In the genomic region with DNA sequence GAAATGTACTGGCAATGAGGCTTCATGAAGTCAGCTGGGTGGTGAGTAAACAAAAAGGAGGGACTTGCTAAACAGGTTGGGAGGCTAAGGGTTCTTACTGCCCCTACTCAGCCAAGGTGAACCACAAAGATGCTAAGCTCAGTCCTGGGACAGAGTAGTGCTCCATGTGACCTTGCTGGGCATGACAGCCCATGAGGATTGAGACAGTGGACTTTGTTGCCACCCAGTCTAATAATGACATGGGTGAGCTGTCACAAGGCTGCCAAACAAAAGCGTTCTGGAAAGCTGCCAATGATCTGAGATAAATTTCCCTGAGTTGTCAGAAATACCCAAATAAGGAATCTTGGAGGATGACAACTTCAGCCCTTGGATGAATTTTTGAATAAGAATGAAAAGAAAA, we compare ENCODE assay signal across 12 cellular contexts.
DNase-seq lines count a peak whose midpoint lies in the region; ATAC-seq, FAIRE-seq and TF ChIP-seq lines count a peak whose summit lies in the region.
"Had no signal": no experiment of that assay in that cellular context is flagged by ENCODE, and none has a peak within 500 bp of the region (broad histone marks: within the 10 kb centered on the region; RNA-seq: fewer than 3 reads in every experiment).

No MANE protein-coding gene starts in this region.

- no peaks in the 10 kb centered on the region for H3K79me2 ChIP-seq in K562 (ENCODE audit: control insufficient read depth, insufficient read depth, low read length)

- TF ChIP-seq POLR2A in K562 (conservative IDR thresholded peaks at IDR 0.05), result no peak

- WGBS in K562 (ENCODE audit: insufficient coverage, low coverage, missing lambda C conversion rate), result 14% methylated on average over 1 of the region's 1 CpG

- no peaks in the 10 kb centered on the region for H3K27me3 Mint-ChIP-seq in Calu3 (ENCODE audit: unreplicated experiment)
- H3K27me3 Mint-ChIP-seq in activated T-cell treated with anti-CD3 and anti-CD28 coated beads, Interleukin-2, amount 50 U/mL, for 24 hours, result no peaks in the 10 kb centered on the region
- H3K27me3 Mint-ChIP-seq: activated naive CD4-positive, alpha-beta T cell treated with anti-CD3 and anti-CD28 coated beads, Interleukin-2, amount 50 U/mL, for 24 hours had no signal

- no peak overlapping the region for H3K4me3 Mint-ChIP-seq in Calu3 (ENCODE audit: low read depth, unreplicated experiment)
- no peak overlapping the region for H3K4me3 Mint-ChIP-seq in activated T-cell treated with anti-CD3 and anti-CD28 coated beads, Interleukin-2, amount 50 U/mL, for 24 hours
- no peak overlapping the region for H3K4me3 Mint-ChIP-seq in stimulated activated effector memory CD8-positive, alpha-beta T cell treated with anti-CD3 and anti-CD28 coated beads, Interleukin-12 subunit alpha, Interleukin-12 subunit beta, amount 100 ng/mL, for 72 hours
- H3K4me3 Mint-ChIP-seq: activated naive CD4-positive, alpha-beta T cell treated with anti-CD3 and anti-CD28 coated beads, Interleukin-2, amount 50 U/mL, for 24 hours had no signal

- intact Hi-C loops in Calu3 (cut with micrococcal nuclease; ENCODE audit: unreplicated experiment), result no loop called here
- intact Hi-C loops in K562 (cut with micrococcal nuclease), result no loop called here
- intact Hi-C loops in left lung (cut with DNase I), result no loop called here

- peaks cover 3 to 9% of the 10 kb centered on the region in 2 experiments; a peak in 3 of 5 replicates for H3K4me1 ChIP-seq in K562 (replicated peaks in 1 of 2; ENCODE audit: control insufficient read depth in 2 of 2, insufficient read depth in 2 of 2, low read length in 2 of 2)
- H3K4me1 ChIP-seq in left lung, result no peaks in the 10 kb centered on the region

- in situ Hi-C loops in K562 (cut with MboI), result no loop called here

- no peak for TF ChIP-seq RAD21 in K562 (CRISPR knock-in tag; conservative IDR thresholded peaks at IDR 0.05 in 1 of 2, IDR thresholded peaks at IDR 0.05 in 1 of 2)

- ATAC-seq in K562 (no peak), left lung (peak; percentile 69)
- ATAC-seq in stimulated activated effector memory CD8-positive, alpha-beta T cell treated with anti-CD3 and anti-CD28 coated beads, Interleukin-12 subunit alpha, Interleukin-12 subunit beta, amount 100 ng/mL, for 72 hours, result no peak
- ATAC-seq: stimulated activated naive CD8-positive, alpha-beta T cell treated with anti-CD3 and anti-CD28 coated beads, Interleukin-15, Interleukin-2, amounts not matched to agents 100 U/mL and 50 U/mL, for 24 hours had no signal

- POLR2A ChIA-PET in K562 (lab: Yijun Ruan, JAX), result interaction anchor here (1.3 to 1.8 kb wide), 3 partner anchors 9 to 407 kb away, joined by 4 to 6 read pairs (median 4); no protein-coding TSS in a partner anchor

- H3K9me3 Mint-ChIP-seq in Calu3 (ENCODE audit: low read depth, unreplicated experiment), result no peaks in the 10 kb centered on the region
- H3K9me3 Mint-ChIP-seq in activated T-cell treated with anti-CD3 and anti-CD28 coated beads, Interleukin-2, amount 50 U/mL, for 24 hours, result no peaks in the 10 kb centered on the region
- no peaks in the 10 kb centered on the region for H3K9me3 Mint-ChIP-seq in stimulated activated effector memory CD8-positive, alpha-beta T cell treated with anti-CD3 and anti-CD28 coated beads, Interleukin-12 subunit alpha, Interleukin-12 subunit beta, amount 100 ng/mL, for 72 hours
- H3K9me3 Mint-ChIP-seq: activated naive CD4-positive, alpha-beta T cell treated with anti-CD3 and anti-CD28 coated beads, Interleukin-2, amount 50 U/mL, for 24 hours had no signal

- peak; percentile 63 for DNase-seq in Calu3
- DNase-seq in NCI-H1105 treated with DMSO at 0.1 percent for 48 hours (lab: John Stamatoyannopoulos, UW), result peak; percentile 82
- no peak for DNase-seq in K562 (ENCODE audit: extremely low read depth in 1 of 4, low spot score in 3 of 4)
- DNase-seq in left lung, result no peak
- no peak for DNase-seq in stimulated activated CD4-positive, alpha-beta T cell treated with anti-CD3 and anti-CD28 coated beads, Interleukin-2, amount 100 ng/mL, for 48 hours
- DNase-seq in activated T-cell treated with anti-CD3 and anti-CD28 coated beads, Interleukin-2, amount 50 U/mL, for 24 hours, result no peak
- DNase-seq in HPDE6-E6E7 (ENCODE audit: extremely low spot score), result no peak
- no peak for DNase-seq in stimulated activated effector memory CD8-positive, alpha-beta T cell treated with anti-CD3 and anti-CD28 coated beads, Interleukin-12 subunit alpha, Interleukin-12 subunit beta, amount 100 ng/mL, for 72 hours (ENCODE audit: low spot score in 2 of 2)
- DNase-seq: kidney; stimulated activated CD4-positive, alpha-beta T cell treated with anti-CD3 and anti-CD28 coated beads, Interleukin-2, amount 100 ng/mL, for 24 hours; stimulated activated naive CD8-positive, alpha-beta T cell treated with anti-CD3 and anti-CD28 coated beads, Interleukin-15, Interleukin-2, amounts not matched to agents 100 U/mL and 50 U/mL, for 24 hours had no signal

- no peak for FAIRE-seq in K562 (lab: Jason Lieb, UNC)
- FAIRE-seq: kidney had no signal

- TF ChIP-seq EP300 in K562 (IDR thresholded peaks at IDR 0.05; ENCODE audit: low read length), result no peak

- H3K4me3 ChIP-seq in K562 (no peak overlapping the region), left lung (no peak overlapping the region)

- peaks cover 35% of the 10 kb centered on the region for H3K36me3 ChIP-seq in K562 (ENCODE audit: control insufficient read depth, insufficient read depth, low read length)
- H3K36me3 ChIP-seq in left lung, result peaks cover 0 to 100% of the 10 kb centered on the region in 2 donors

- H3K9me3 ChIP-seq in K562 (replicated peaks; ENCODE audit: control insufficient read depth, insufficient read depth, low read depth, low read length) (no peaks in the 10 kb centered on the region), left lung (no peaks in the 10 kb centered on the region)

- H3K4me1 Mint-ChIP-seq in Calu3 (ENCODE audit: low read depth, unreplicated experiment), result peaks cover 23% of the 10 kb centered on the region
- no peaks in the 10 kb centered on the region for H3K4me1 Mint-ChIP-seq in activated T-cell treated with anti-CD3 and anti-CD28 coated beads, Interleukin-2, amount 50 U/mL, for 24 hours (ENCODE audit: low read depth)
- H3K4me1 Mint-ChIP-seq in stimulated activated effector memory CD8-positive, alpha-beta T cell treated with anti-CD3 and anti-CD28 coated beads, Interleukin-12 subunit alpha, Interleukin-12 subunit beta, amount 100 ng/mL, for 72 hours, result no peaks in the 10 kb centered on the region
- H3K4me1 Mint-ChIP-seq: activated naive CD4-positive, alpha-beta T cell treated with anti-CD3 and anti-CD28 coated beads, Interleukin-2, amount 50 U/mL, for 24 hours had no signal

- no peak overlapping the region for H2AFZ ChIP-seq in K562 (ENCODE audit: low read depth, low read length)

- no peaks in the 10 kb centered on the region for H3K27me3 ChIP-seq in K562 (ENCODE audit: control insufficient read depth in 2 of 2, insufficient read depth in 2 of 2, low read length in 2 of 2)
- H3K27me3 ChIP-seq in left lung, result no peaks in the 10 kb centered on the region

- H3K4me2 ChIP-seq in K562 (ENCODE audit: insufficient read depth, low read length), result no peak overlapping the region

- no peaks in the 10 kb centered on the region for H4K20me1 ChIP-seq in K562 (replicated peaks; ENCODE audit: control insufficient read depth, insufficient read depth, low read length)

- no peak overlapping the region for H3K9ac ChIP-seq in K562 (ENCODE audit: insufficient read depth in 1 of 2, low read depth in 2 of 2, low read length in 2 of 2)

- H3K9me1 ChIP-seq in K562 (ENCODE audit: control insufficient read depth, insufficient read depth, low read length), result no peaks in the 10 kb centered on the region

- BruUV-seq in Calu3 (replicated peaks; lab: Mats Ljungman, UMichigan) (no TSS peak), K562 (replicated peaks; lab: Mats Ljungman, UMichigan) (no TSS peak)

- CTCF ChIA-PET in Calu3 (lab: Charles Lee) (interaction anchor here (0.9 to 1.3 kb wide), 2 partner anchors 18 to 20 kb away, joined by 3 read pairs; no protein-coding TSS in a partner anchor), K562 (lab: Yijun Ruan, JAX; ENCODE audit: low intra/inter-chr PET ratio) (no interaction called here)

- H3K36me3 Mint-ChIP-seq in Calu3 (ENCODE audit: insufficient read depth, unreplicated experiment), result peaks cover 5% of the 10 kb centered on the region
- peaks cover 74% of the 10 kb centered on the region for H3K36me3 Mint-ChIP-seq in activated T-cell treated with anti-CD3 and anti-CD28 coated beads, Interleukin-2, amount 50 U/mL, for 24 hours (ENCODE audit: low read depth)
- no peaks in the 10 kb centered on the region for H3K36me3 Mint-ChIP-seq in stimulated activated effector memory CD8-positive, alpha-beta T cell treated with anti-CD3 and anti-CD28 coated beads, Interleukin-12 subunit alpha, Interleukin-12 subunit beta, amount 100 ng/mL, for 72 hours

- H3K27ac Mint-ChIP-seq in Calu3 (ENCODE audit: unreplicated experiment), result peak overlapping the region; percentile 66
- no peak overlapping the region for H3K27ac Mint-ChIP-seq in activated T-cell treated with anti-CD3 and anti-CD28 coated beads, Interleukin-2, amount 50 U/mL, for 24 hours
- no peak overlapping the region for H3K27ac Mint-ChIP-seq in stimulated activated effector memory CD8-positive, alpha-beta T cell treated with anti-CD3 and anti-CD28 coated beads, Interleukin-12 subunit alpha, Interleukin-12 subunit beta, amount 100 ng/mL, for 72 hours

- H3K27ac ChIP-seq in K562 (ENCODE audit: extremely low read depth, low read depth, low read length) (no peak overlapping the region), left lung (no peak overlapping the region)

- TF ChIP-seq CTCF in Calu3 (IDR thresholded peaks at IDR 0.05; ENCODE audit: unreplicated experiment) (no peak), K562 (IDR thresholded peaks at IDR 0.05 in 2 of 3, conservative IDR thresholded peaks at IDR 0.05 in 1 of 3; ENCODE audit: insufficient read depth in 2 of 3, low read depth in 1 of 3, low read length in 3 of 3) (no peak), left lung (IDR thresholded peaks at IDR 0.05) (no peak)

TF ChIP-seq in K562, 482 proteins besides CTCF, POLR2A, EP300 and RAD21 (continues in another document):
- TF ChIP-seq PHB (CRISPR knock-in tag; IDR thresholded peaks at IDR 0.05), result no peak
- peak; percentile 17; the same call in 1 of the 2 replicates for TF ChIP-seq ELF2 (CRISPR knock-in tag; IDR thresholded peaks at IDR 0.05)
- TF ChIP-seq SP1 (CRISPR knock-in tag; IDR thresholded peaks at IDR 0.05), result no peak
- TF ChIP-seq, protein P1, sequence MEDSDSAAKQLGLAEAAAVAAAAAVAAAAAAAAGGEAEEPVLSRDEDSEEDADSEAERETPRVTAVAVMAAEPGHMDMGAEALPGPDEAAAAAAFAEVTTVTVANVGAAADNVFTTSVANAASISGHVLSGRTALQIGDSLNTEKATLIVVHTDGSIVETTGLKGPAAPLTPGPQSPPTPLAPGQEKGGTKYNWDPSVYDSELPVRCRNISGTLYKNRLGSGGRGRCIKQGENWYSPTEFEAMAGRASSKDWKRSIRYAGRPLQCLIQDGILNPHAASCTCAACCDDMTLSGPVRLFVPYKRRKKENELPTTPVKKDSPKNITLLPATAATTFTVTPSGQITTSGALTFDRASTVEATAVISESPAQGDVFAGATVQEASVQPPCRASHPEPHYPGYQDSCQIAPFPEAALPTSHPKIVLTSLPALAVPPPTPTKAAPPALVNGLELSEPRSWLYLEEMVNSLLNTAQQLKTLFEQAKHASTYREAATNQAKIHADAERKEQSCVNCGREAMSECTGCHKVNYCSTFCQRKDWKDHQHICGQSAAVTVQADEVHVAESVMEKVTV (CRISPR knock-in tag; IDR thresholded peaks at IDR 0.05), result no peak
- TF ChIP-seq NFRKB (IDR thresholded peaks at IDR 0.05; ENCODE audit: low read depth), result no peak

Comparison
In these comparisons a context has a peak if more than half of its experiments do, and no peak if none do; other contexts are left out.
1. DNase-seq: peak in Calu3 (single experiment) and NCI-H1105 treated with DMSO at 0.1 percent for 48 hours (single experiment); none in K562 (0 of 4), left lung (0 of 2), stimulated activated CD4-positive, alpha-beta T cell treated with anti-CD3 and anti-CD28 coated beads, Interleukin-2, amount 100 ng/mL, for 48 hours (0 of 2), activated T-cell treated with anti-CD3 and anti-CD28 coated beads, Interleukin-2, amount 50 U/mL, for 24 hours (single experiment), HPDE6-E6E7 (single experiment) and stimulated activated effector memory CD8-positive, alpha-beta T cell treated with anti-CD3 and anti-CD28 coated beads, Interleukin-12 subunit alpha, Interleukin-12 subunit beta, amount 100 ng/mL, for 72 hours (0 of 2).